ENCODE assay signal across 8 cellular contexts in the genomic region with DNA sequence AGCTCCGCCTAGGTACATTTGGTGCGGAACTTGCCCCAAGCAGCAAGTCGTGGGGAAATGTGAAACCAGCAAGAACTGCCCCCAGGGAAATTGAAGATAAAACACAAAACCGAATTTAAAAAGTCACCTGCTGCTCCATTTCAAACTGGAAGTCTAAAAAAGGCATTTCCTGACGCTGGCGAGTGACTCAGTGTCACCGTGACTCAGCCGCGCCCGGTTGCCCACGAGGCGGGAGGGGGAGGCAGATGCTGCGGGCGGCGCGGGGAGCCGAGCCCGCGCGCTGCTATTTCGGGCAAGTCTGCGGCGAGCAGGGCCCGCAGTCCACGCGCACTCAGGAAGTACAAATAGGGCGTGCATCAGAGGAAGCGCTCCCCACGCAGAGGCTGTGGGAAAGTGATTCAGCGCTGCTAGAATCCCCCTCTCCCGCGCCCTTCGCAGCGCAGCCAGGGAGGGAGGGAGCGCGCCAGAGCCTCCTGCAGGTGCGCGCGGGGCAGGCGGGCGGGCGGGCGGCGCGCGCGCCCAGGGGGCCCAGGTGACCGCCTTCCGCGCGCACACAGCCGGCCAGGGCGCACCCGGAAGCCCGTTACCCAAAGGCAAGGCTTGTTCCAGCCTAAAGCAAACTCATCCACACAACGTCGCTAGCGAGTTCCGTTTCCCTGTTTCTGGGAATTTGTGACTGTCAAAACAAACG.
DNase-seq lines count a peak whose midpoint lies in the region; ATAC-seq and TF ChIP-seq lines count a peak whose summit lies in the region.

No MANE protein-coding gene starts in this region.

- H3K36me3 ChIP-seq in neutrophil: no peaks in the 10 kb centered on the region

- TF ChIP-seq CTCF in foreskin keratinocyte (conservative IDR thresholded peaks at IDR 0.05): peak; percentile 41
- peak; percentile 42 for TF ChIP-seq CTCF in neutrophil (IDR thresholded peaks at IDR 0.05)

- H3K4me1 ChIP-seq in foreskin keratinocyte (no peaks in the 10 kb centered on the region), neutrophil (ENCODE audit: control insufficient read depth in 1 of 2, insufficient read depth in 1 of 2, low read depth in 1 of 2, low read length in 1 of 2) (peaks cover 29% of the 10 kb centered on the region in 2 experiments)

- H3K27me3 ChIP-seq in foreskin keratinocyte (no peaks in the 10 kb centered on the region), neutrophil (no peaks in the 10 kb centered on the region)

- H3K27ac ChIP-seq in foreskin keratinocyte (no peak overlapping the region), neutrophil (peak overlapping the region; percentile 99)

- no peaks in the 10 kb centered on the region for H3K9me3 ChIP-seq in neutrophil

- H3K4me3 ChIP-seq in neutrophil (ENCODE audit: low read depth in 1 of 2, low read length in 1 of 2): peak overlapping the region; percentile 63

- DNase-seq in CD1c-positive myeloid dendritic cell (ENCODE audit: extremely low spot score) (peak; percentile 91), RKO (ENCODE audit: low spot score) (peak; percentile 81), foreskin keratinocyte (peak in 1 of 2 donors; percentile 78), superior temporal gyrus (ENCODE audit: extremely low spot score) (peak; percentile 69)
- peak; percentile 87 for DNase-seq in activated effector memory CD4-positive, alpha-beta T cell treated with anti-CD3 and anti-CD28 coated beads, Interleukin-2, amount 50 U/mL, for 16 hours

- ATAC-seq in GM19467 (IDR thresholded peaks at IDR 0.05; ENCODE audit: unreplicated experiment) (peak; percentile 57), HG03571 (IDR thresholded peaks at IDR 0.05; ENCODE audit: unreplicated experiment) (peak; percentile 51), foreskin keratinocyte (peak; percentile 91)
